In the genomic region with DNA sequence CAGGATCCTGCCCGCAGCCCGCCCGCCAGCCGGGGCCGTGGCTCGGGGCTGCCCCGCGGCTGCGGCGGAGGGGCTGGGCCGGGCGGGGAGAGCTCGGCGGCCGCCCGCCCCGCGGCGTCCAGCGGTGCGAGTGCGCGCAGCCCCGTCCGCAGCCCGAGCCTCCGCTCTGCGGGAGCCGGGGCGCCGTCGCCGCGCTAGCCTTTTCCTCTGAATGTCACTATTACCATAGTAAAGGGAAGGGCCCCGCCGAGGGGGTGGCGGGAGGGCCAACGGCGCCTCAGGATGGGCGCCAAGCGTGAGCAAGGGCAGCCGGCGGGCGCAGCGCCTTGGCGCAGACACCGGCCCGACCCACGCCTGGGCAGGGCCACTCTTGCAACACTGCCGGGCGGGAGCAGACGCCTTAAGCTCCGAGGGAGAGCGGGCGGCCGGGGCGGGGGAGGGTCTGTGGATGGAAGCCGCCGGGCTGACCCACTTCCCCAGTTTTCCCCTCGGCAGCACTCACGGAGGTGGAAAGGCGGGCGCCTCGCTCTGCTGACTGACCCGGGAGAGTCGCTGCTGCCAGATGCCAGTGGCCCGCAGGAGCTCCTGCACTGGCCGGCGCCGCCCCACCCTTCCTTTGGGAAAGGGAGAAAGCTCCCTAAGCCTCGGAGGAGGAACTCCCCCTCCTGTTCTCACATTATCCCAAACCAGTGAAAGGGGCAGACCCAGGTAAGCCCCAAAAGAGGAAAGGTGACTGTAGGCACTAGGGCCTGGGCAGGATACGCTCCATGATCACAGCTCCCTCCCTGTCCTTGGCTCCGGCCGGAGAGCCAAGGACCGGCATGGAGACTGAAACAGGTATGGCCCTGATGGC, we compare ENCODE assay signal across 1 cellular context.
TF ChIP-seq lines count a peak whose summit lies in the region.

No MANE protein-coding gene starts in this region.

TF ChIP-seq in H1, 55 proteins besides CTCF, POLR2A, EP300 and RAD21 (continued from another document):
- TF ChIP-seq KDM5A (IDR thresholded peaks at IDR 0.05; ENCODE audit: low read length) (no peak), CEBPB (IDR thresholded peaks at IDR 0.05; ENCODE audit: low read depth, low read length) (peak; percentile 86), HDAC6 (IDR thresholded peaks at IDR 0.05; ENCODE audit: low read depth, low read length) (no peak), SUZ12 (IDR thresholded peaks at IDR 0.05; ENCODE audit: low read length) (peak; percentile 64; the same call in 1 of the 2 replicates), NRF1 (IDR thresholded peaks at IDR 0.05; ENCODE audit: low read depth, low read length) (no peak), CBX5 (IDR thresholded peaks at IDR 0.05; ENCODE audit: low read depth, low read length) (no peak), ASH2L (IDR thresholded peaks at IDR 0.05; ENCODE audit: low read length) (peak; percentile 87), BCL11A (IDR thresholded peaks at IDR 0.05; ENCODE audit: low read depth in 2 of 2, low read length in 2 of 2) (no peak), GABPA (IDR thresholded peaks at IDR 0.05; ENCODE audit: borderline replicate concordance, insufficient read depth, low read length) (no peak; the same call in 1 of the 2 replicates), BACH1 (IDR thresholded peaks at IDR 0.05; ENCODE audit: low read length) (no peak), JUND (IDR thresholded peaks at IDR 0.05; ENCODE audit: low read length) (no peak), NANOG (IDR thresholded peaks at IDR 0.05; ENCODE audit: insufficient read depth, low read depth, low read length, poor library complexity, severe bottlenecking) (no peak), ZNF274 (IDR thresholded peaks at IDR 0.05; ENCODE audit: borderline replicate concordance, extremely low read depth, low read length) (no peak), TBP (IDR thresholded peaks at IDR 0.05; ENCODE audit: low read depth, low read length) (peak; percentile 5), POLR2AphosphoS5 (IDR thresholded peaks at IDR 0.05; ENCODE audit: low read depth, low read length) (no peak), MAFK (IDR thresholded peaks at IDR 0.05; ENCODE audit: low read depth, low read length) (no peak), KDM4A (IDR thresholded peaks at IDR 0.05; ENCODE audit: low read depth, low read length, severe bottlenecking) (peak; percentile 87), YY1 (IDR thresholded peaks at IDR 0.05; ENCODE audit: low read depth, low read length) (peak; percentile 6; the same call in 1 of the 2 replicates), EGR1 (IDR thresholded peaks at IDR 0.05; ENCODE audit: borderline replicate concordance, low read depth, low read length) (peak; percentile 36), SP4 (IDR thresholded peaks at IDR 0.05; ENCODE audit: low read length) (no peak), GTF2F1 (IDR thresholded peaks at IDR 0.05; ENCODE audit: borderline replicate concordance, low read depth, low read length) (no peak), ATF2 (IDR thresholded peaks at IDR 0.05; ENCODE audit: low read length) (no peak), SIN3A (conservative IDR thresholded peaks at IDR 0.05 in 1 of 2, IDR thresholded peaks at IDR 0.05 in 1 of 2; ENCODE audit: low read depth in 1 of 2, low read length in 2 of 2) (peak; percentile 13 to 18; a peak in 1 of 4 replicates), CREB1 (IDR thresholded peaks at IDR 0.05) (no peak), RBBP5 (IDR thresholded peaks at IDR 0.05; ENCODE audit: borderline replicate concordance, low read depth, low read length) (peak; percentile 97), TEAD4 (IDR thresholded peaks at IDR 0.05; ENCODE audit: low read depth, low read length) (no peak), RNF2 (IDR thresholded peaks at IDR 0.05; ENCODE audit: borderline replicate concordance, low read depth, low read length, missing control alignments, poor library complexity, severe bottlenecking) (no peak), CTBP2 (IDR thresholded peaks at IDR 0.05; ENCODE audit: borderline replicate concordance, insufficient read depth, insufficient read length, low read length) (no peak)
- TF ChIP-seq, protein P1, sequence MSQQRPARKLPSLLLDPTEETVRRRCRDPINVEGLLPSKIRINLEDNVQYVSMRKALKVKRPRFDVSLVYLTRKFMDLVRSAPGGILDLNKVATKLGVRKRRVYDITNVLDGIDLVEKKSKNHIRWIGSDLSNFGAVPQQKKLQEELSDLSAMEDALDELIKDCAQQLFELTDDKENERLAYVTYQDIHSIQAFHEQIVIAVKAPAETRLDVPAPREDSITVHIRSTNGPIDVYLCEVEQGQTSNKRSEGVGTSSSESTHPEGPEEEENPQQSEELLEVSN (IDR thresholded peaks at IDR 0.05) = 0 out of 2 replicates have a peak, but pooled peaks have one; percentile 11
